In genomic region chr19:34229721-34230120, GRCh38 we compare ENCODE assay signal across 22 cellular contexts. TPM values are rescaled to one million over a fixed set of nuclear protein-coding genes. Genes with fewer than 3 reads are reported as not detected.
DNase-seq lines count a peak whose midpoint lies in the region; ATAC-seq, FAIRE-seq and TF ChIP-seq lines count a peak whose summit lies in the region.
"Had no signal": no experiment of that assay in that cellular context is flagged by ENCODE, and none has a peak within 500 bp of the region (broad histone marks: within the 10 kb centered on the region; RNA-seq: fewer than 3 reads in every experiment).

No MANE protein-coding gene starts in this region.

- no peak for TF ChIP-seq RAD21 in HepG2 (CRISPR knock-in tag; IDR thresholded peaks at IDR 0.05)

- H3K9me3 Mint-ChIP-seq in activated CD4-positive, alpha-beta T cell treated with anti-CD3 and anti-CD28 coated beads for 36 hours (ENCODE audit: low read depth), result no peaks in the 10 kb centered on the region
- H3K9me3 Mint-ChIP-seq in endothelial cell (ENCODE audit: unreplicated experiment), result no peaks in the 10 kb centered on the region
- H3K9me3 Mint-ChIP-seq in stimulated activated effector memory CD8-positive, alpha-beta T cell treated with anti-CD3 and anti-CD28 coated beads, Interleukin-12 subunit alpha, Interleukin-12 subunit beta, amount 100 ng/mL, for 72 hours, result no peaks in the 10 kb centered on the region
- H3K9me3 Mint-ChIP-seq: CD8-positive, alpha-beta memory T cell had no signal

- CTCF ChIA-PET in activated CD4-positive, alpha-beta T cell treated with anti-CD3 and anti-CD28 coated beads for 36 hours (lab: Charles Lee), result interaction anchor here (1.3 kb wide), 1 partner anchor 19 kb away, joined by 4 read pairs; no protein-coding TSS in a partner anchor
- CTCF ChIA-PET in HepG2 (lab: Yijun Ruan, JAX; ENCODE audit: low intra/inter-chr PET ratio, low total read pairs), result no interaction called here

- H3K27me3 ChIP-seq in HepG2 (ENCODE audit: control insufficient read depth in 1 of 2, insufficient read depth in 2 of 2, low read length in 2 of 2) (no peaks in the 10 kb centered on the region), right lobe of liver (no peaks in the 10 kb centered on the region)
- H3K27me3 ChIP-seq: BLaER1 had no signal

- no peak overlapping the region for H3K4me3 ChIP-seq in HepG2 (replicated peaks in 1 of 3; ENCODE audit: insufficient read depth in 1 of 3, low read depth in 2 of 3, low read length in 3 of 3)
- no peak overlapping the region for H3K4me3 ChIP-seq in right lobe of liver
- H3K4me3 ChIP-seq: BLaER1 had no signal

- in situ Hi-C loops in HepG2 (cut with HindIII; ENCODE audit: extremely low pct_ligation_motif_present, low pct_unique_long_range_greater_than_20kb), result no loop called here

- TF ChIP-seq EP300 in HepG2 (IDR thresholded peaks at IDR 0.05; ENCODE audit: low read depth in 2 of 2, low read length in 2 of 2) (no peak), HepG2 (CRISPR knock-in tag; IDR thresholded peaks at IDR 0.05; ENCODE audit: borderline replicate concordance) (no peak)

- intact Hi-C loops in activated CD4-positive, alpha-beta T cell treated with anti-CD3 and anti-CD28 coated beads for 36 hours (cut with DNase I, micrococcal nuclease), result loop anchor here (5.0 kb wide), 1 partner anchor 118 kb away; no protein-coding TSS in a partner anchor
- intact Hi-C loops in HepG2 (cut with micrococcal nuclease; ENCODE audit: unreplicated experiment) (no loop called here), right lobe of liver (cut with DNase I) (no loop called here)

- no peaks in the 10 kb centered on the region for H3K27me3 Mint-ChIP-seq in activated CD4-positive, alpha-beta T cell treated with anti-CD3 and anti-CD28 coated beads for 36 hours
- peaks cover 6% of the 10 kb centered on the region for H3K27me3 Mint-ChIP-seq in endothelial cell (ENCODE audit: unreplicated experiment)
- H3K27me3 Mint-ChIP-seq: CD8-positive, alpha-beta memory T cell had no signal

- H3K4me3 Mint-ChIP-seq in activated CD4-positive, alpha-beta T cell treated with anti-CD3 and anti-CD28 coated beads for 36 hours, result no peak overlapping the region
- H3K4me3 Mint-ChIP-seq in endothelial cell (ENCODE audit: unreplicated experiment), result peak overlapping the region; percentile 56
- no peak overlapping the region for H3K4me3 Mint-ChIP-seq in stimulated activated effector memory CD8-positive, alpha-beta T cell treated with anti-CD3 and anti-CD28 coated beads, Interleukin-12 subunit alpha, Interleukin-12 subunit beta, amount 100 ng/mL, for 72 hours
- H3K4me3 Mint-ChIP-seq: CD8-positive, alpha-beta memory T cell had no signal

- peak overlapping the region; percentile 31 for H3K27ac Mint-ChIP-seq in activated CD4-positive, alpha-beta T cell treated with anti-CD3 and anti-CD28 coated beads for 36 hours
- H3K27ac Mint-ChIP-seq in endothelial cell (ENCODE audit: unreplicated experiment), result no peak overlapping the region
- H3K27ac Mint-ChIP-seq in stimulated activated effector memory CD8-positive, alpha-beta T cell treated with anti-CD3 and anti-CD28 coated beads, Interleukin-12 subunit alpha, Interleukin-12 subunit beta, amount 100 ng/mL, for 72 hours, result peak overlapping the region; percentile 63

- FAIRE-seq in HepG2 (lab: Jason Lieb, UNC), result no peak
- FAIRE-seq: G401.6, GM18507 had no signal

- DNase-seq in activated CD4-positive, alpha-beta T cell treated with anti-CD3 and anti-CD28 coated beads for 36 hours, result peak; percentile 45
- no peak for DNase-seq in activated CD4-positive, alpha-beta T cell treated with anti-CD3 and anti-CD28 coated beads, Interleukin-2, amount 50 U/mL, for 1 hour
- DNase-seq in HepG2 (ENCODE audit: low spot score) (no peak), right lobe of liver (no peak), endothelial cell (ENCODE audit: low spot score) (no peak), NCI-H510A (lab: John Stamatoyannopoulos, UW) (no peak)
- no peak for DNase-seq in stimulated activated effector memory CD8-positive, alpha-beta T cell treated with anti-CD3 and anti-CD28 coated beads, Interleukin-12 subunit alpha, Interleukin-12 subunit beta, amount 100 ng/mL, for 72 hours (ENCODE audit: low spot score in 2 of 2)
- DNase-seq: CD8-positive, alpha-beta memory T cell; DND-41; GOT3; KBM-7; MV-4-11; NCI-H1417; NCI-H1930; NCI-H2171; NCI-H446; NK-92 treated with Interleukin-12 subunit alpha and Interleukin-12 subunit beta, amount 100 ng/mL, for 24 hours had no signal

- WGBS in HepG2 (ENCODE audit: low lambda C conversion rate), result 90% methylated on average over 4 of the region's 4 CpGs
- 73% methylated on average over 2 of the region's 4 CpGs for WGBS in right lobe of liver (ENCODE audit: insufficient coverage, low coverage, low lambda C conversion rate, missing lambda C conversion rate)

- peaks cover 45% of the 10 kb centered on the region for H3K36me3 Mint-ChIP-seq in activated CD4-positive, alpha-beta T cell treated with anti-CD3 and anti-CD28 coated beads for 36 hours (ENCODE audit: low read depth)
- peaks cover 32% of the 10 kb centered on the region for H3K36me3 Mint-ChIP-seq in endothelial cell (ENCODE audit: low read depth, unreplicated experiment)
- peaks cover 69% of the 10 kb centered on the region for H3K36me3 Mint-ChIP-seq in stimulated activated effector memory CD8-positive, alpha-beta T cell treated with anti-CD3 and anti-CD28 coated beads, Interleukin-12 subunit alpha, Interleukin-12 subunit beta, amount 100 ng/mL, for 72 hours

- H3K9me3 ChIP-seq in HepG2 (ENCODE audit: low read length) (no peaks in the 10 kb centered on the region), right lobe of liver (no peaks in the 10 kb centered on the region)
- H3K9me3 ChIP-seq: BLaER1 had no signal

- peak; percentile 34 for ATAC-seq in activated CD4-positive, alpha-beta T cell treated with anti-CD3 and anti-CD28 coated beads for 36 hours
- ATAC-seq in HepG2, result no peak
- ATAC-seq in right lobe of liver, result no peak
- peak; percentile 55 for ATAC-seq in stimulated activated effector memory CD8-positive, alpha-beta T cell treated with anti-CD3 and anti-CD28 coated beads, Interleukin-12 subunit alpha, Interleukin-12 subunit beta, amount 100 ng/mL, for 72 hours
- ATAC-seq in GM18870 (IDR thresholded peaks at IDR 0.05; ENCODE audit: unreplicated experiment), result no peak

- H3K9ac ChIP-seq in HepG2 (ENCODE audit: insufficient read depth, low read depth, low read length), result no peak overlapping the region
- H3K9ac ChIP-seq: BLaER1 had no signal

- peaks cover 21% of the 10 kb centered on the region for H3K4me1 ChIP-seq in HepG2 (ENCODE audit: insufficient read depth, low read length)
- H3K4me1 ChIP-seq in right lobe of liver, result no peaks in the 10 kb centered on the region

- H2AFZ ChIP-seq in HepG2 (ENCODE audit: low read length), result no peak overlapping the region

- H3K27ac ChIP-seq in HepG2 (ENCODE audit: extremely low read length, insufficient read depth, low read length), result no peak overlapping the region
- no peak overlapping the region for H3K27ac ChIP-seq in right lobe of liver
- H3K27ac ChIP-seq: 22Rv1, BLaER1 had no signal

- H3K36me3 ChIP-seq in HepG2 (replicated peaks in 1 of 2; ENCODE audit: control insufficient read depth in 1 of 2, insufficient read depth in 2 of 2, low read length in 2 of 2), result peaks cover 11 to 43% of the 10 kb centered on the region in 2 experiments
- H3K36me3 ChIP-seq in right lobe of liver, result peaks cover 3 to 39% (median 11%) of the 10 kb centered on the region in 4 donors

- peaks cover 55% of the 10 kb centered on the region for H3K4me1 Mint-ChIP-seq in activated CD4-positive, alpha-beta T cell treated with anti-CD3 and anti-CD28 coated beads for 36 hours
- no peaks in the 10 kb centered on the region for H3K4me1 Mint-ChIP-seq in endothelial cell (ENCODE audit: unreplicated experiment)
- peaks cover 60% of the 10 kb centered on the region for H3K4me1 Mint-ChIP-seq in stimulated activated effector memory CD8-positive, alpha-beta T cell treated with anti-CD3 and anti-CD28 coated beads, Interleukin-12 subunit alpha, Interleukin-12 subunit beta, amount 100 ng/mL, for 72 hours

- BruUV-seq in HepG2 (replicated peaks; lab: Mats Ljungman, UMichigan), result no TSS peak

- H3K4me2 ChIP-seq in HepG2 (ENCODE audit: low read depth, low read length), result no peak overlapping the region
- H3K4me2 ChIP-seq: BLaER1 had no signal

- no peak for TF ChIP-seq POLR2A in HepG2 (IDR thresholded peaks at IDR 0.05; ENCODE audit: insufficient read depth in 1 of 2, low read depth in 2 of 2, low read length in 2 of 2)
- TF ChIP-seq POLR2A in right lobe of liver (IDR thresholded peaks at IDR 0.05), result no peak

- TF ChIP-seq CTCF in HepG2 (CRISPR knock-in tag; IDR thresholded peaks at IDR 0.05), result no peak
- no peak for TF ChIP-seq CTCF in right lobe of liver (IDR thresholded peaks at IDR 0.05)
- no peak for TF ChIP-seq CTCF in endothelial cell (IDR thresholded peaks at IDR 0.05; ENCODE audit: unreplicated experiment)

- POLR2A ChIA-PET in activated CD4-positive, alpha-beta T cell treated with anti-CD3 and anti-CD28 coated beads for 36 hours (lab: Charles Lee), result no interaction called here
- POLR2A ChIA-PET in HepG2 (lab: Yijun Ruan, JAX), result no interaction called here

- H4K20me1 ChIP-seq in HepG2 (ENCODE audit: insufficient read depth, low read length), result no peaks in the 10 kb centered on the region

- H3K79me2 ChIP-seq in HepG2 (ENCODE audit: insufficient read depth, low read length), result no peaks in the 10 kb centered on the region

RNA-seq across cellular contexts. Expression of gene GARRE1, which starts 24.6 kb away (rescaled TPM):
- 10 to 100 TPM; 14.6 to 16.1 TPM for total RNA-seq in activated CD4-positive, alpha-beta T cell treated with anti-CD3 and anti-CD28 coated beads for 36 hours
- 8.0 and 8.2 TPM in 2 replicates for total RNA-seq in HepG2 (2016; rRNA removed; fragmentation: Illumina TruSeq; extraction: Trizol)
- 2.1 and 3.3 TPM in 2 replicates for total RNA-seq in HepG2 (2016; cell fraction: cytosol; rRNA removed; fragmentation: Illumina TruSeq; extraction: Trizol; ENCODE audit: low read depth)
- total RNA-seq in HepG2 (2016; cell fraction: insoluble cytoplasmic fraction; rRNA removed; fragmentation: Illumina TruSeq; extraction: Trizol), result 8.1 and 8.3 TPM in 2 replicates
- total RNA-seq in HepG2 (2016; cell fraction: membrane; rRNA removed; fragmentation: Illumina TruSeq; extraction: Trizol), result 3.8 and 4.8 TPM in 2 replicates
- total RNA-seq in HepG2 (2016; cell fraction: nucleus; rRNA removed; fragmentation: Illumina TruSeq; extraction: Trizol), result 6.5 and 7.9 TPM in 2 replicates
- polyA plus RNA-seq in HepG2 (2011; rRNA removed), result 11.7 and 11.8 TPM in 2 replicates
- polyA plus RNA-seq in HepG2 (2011; cell fraction: cytosol; rRNA removed), result 8.4 and 9.7 TPM in 2 replicates
- 15.3 and 16.2 TPM in 2 replicates for polyA plus RNA-seq in HepG2 (2011; cell fraction: nucleus; rRNA removed)
- polyA plus RNA-seq in HepG2 (2012), result 8.7 and 13.7 TPM in 2 replicates
- polyA plus RNA-seq in HepG2 (2016; cell fraction: cytosol; fragmentation: Illumina TruSeq; extraction: Trizol; ENCODE audit: low read depth), result 0.29 and 0.33 TPM in 2 replicates
- 4.5 and 5.5 TPM in 2 replicates for polyA plus RNA-seq in HepG2 (2016; cell fraction: insoluble cytoplasmic fraction; fragmentation: Illumina TruSeq; extraction: Trizol; ENCODE audit: low read depth)
- 0.94 and 1.1 TPM in 2 replicates for polyA plus RNA-seq in HepG2 (2016; cell fraction: membrane; fragmentation: Illumina TruSeq; extraction: Trizol; ENCODE audit: low read depth)
- polyA plus RNA-seq in HepG2 (2016; cell fraction: nucleus; fragmentation: Illumina TruSeq; extraction: Trizol; ENCODE audit: insufficient read depth, low read depth), result 11.6 and 15.6 TPM in 2 replicates
- polyA minus RNA-seq in HepG2 (2011; rRNA and poly(A)+ RNA removed; ENCODE audit: low replicate concordance), result 9.7 and 21.6 TPM in 2 replicates
- polyA minus RNA-seq in HepG2 (2011; cell fraction: cytosol; rRNA and poly(A)+ RNA removed), result 7.6 and 8.8 TPM in 2 replicates
- 13.0 and 16.4 TPM in 2 replicates for polyA minus RNA-seq in HepG2 (2011; cell fraction: nucleus; rRNA and poly(A)+ RNA removed)
- 10 to 100 TPM in 2 of 6 experiments, 1 to 10 TPM in 4; 8.1 to 19.4 (median 9.5) TPM for total RNA-seq in right lobe of liver
- total RNA-seq in endothelial cell (ENCODE audit: unreplicated experiment), result 49.0 TPM

RNA-seq across cellular contexts. Expression of gene LSM14A, which starts 57.4 kb away (rescaled TPM):
- 100 to 1,000 TPM in 1 of 2 experiments, 10 to 100 TPM in 1; 89.0 to 151 TPM for total RNA-seq in activated CD4-positive, alpha-beta T cell treated with anti-CD3 and anti-CD28 coated beads for 36 hours
- total RNA-seq in HepG2 (2016; rRNA removed; fragmentation: Illumina TruSeq; extraction: Trizol) (83.6 and 109 TPM in 2 replicates), right lobe of liver (10 to 100 TPM; 32.1 to 61.9 (median 50.4) TPM), endothelial cell (ENCODE audit: unreplicated experiment) (137 TPM)
- 79.6 and 86.8 TPM in 2 replicates for total RNA-seq in HepG2 (2016; cell fraction: cytosol; rRNA removed; fragmentation: Illumina TruSeq; extraction: Trizol; ENCODE audit: low read depth)
- 89.2 and 94.7 TPM in 2 replicates for total RNA-seq in HepG2 (2016; cell fraction: insoluble cytoplasmic fraction; rRNA removed; fragmentation: Illumina TruSeq; extraction: Trizol)
- total RNA-seq in HepG2 (2016; cell fraction: membrane; rRNA removed; fragmentation: Illumina TruSeq; extraction: Trizol), result 169 and 188 TPM in 2 replicates
- 40.2 and 49.9 TPM in 2 replicates for total RNA-seq in HepG2 (2016; cell fraction: nucleus; rRNA removed; fragmentation: Illumina TruSeq; extraction: Trizol)
- 62.4 and 77.0 TPM in 2 replicates for polyA plus RNA-seq in HepG2 (2011; rRNA removed)
- polyA plus RNA-seq in HepG2 (2011; cell fraction: cytosol; rRNA removed), result 52.2 and 64.2 TPM in 2 replicates
- 37.8 and 45.4 TPM in 2 replicates for polyA plus RNA-seq in HepG2 (2011; cell fraction: nucleus; rRNA removed)
- 77.5 and 77.9 TPM in 2 replicates for polyA plus RNA-seq in HepG2 (2012)
- polyA plus RNA-seq in HepG2 (2016; cell fraction: cytosol; fragmentation: Illumina TruSeq; extraction: Trizol; ENCODE audit: low read depth), result 124 and 135 TPM in 2 replicates
- 149 and 181 TPM in 2 replicates for polyA plus RNA-seq in HepG2 (2016; cell fraction: insoluble cytoplasmic fraction; fragmentation: Illumina TruSeq; extraction: Trizol; ENCODE audit: low read depth)
- 172 and 199 TPM in 2 replicates for polyA plus RNA-seq in HepG2 (2016; cell fraction: membrane; fragmentation: Illumina TruSeq; extraction: Trizol; ENCODE audit: low read depth)
- polyA plus RNA-seq in HepG2 (2016; cell fraction: nucleus; fragmentation: Illumina TruSeq; extraction: Trizol; ENCODE audit: insufficient read depth, low read depth), result 67.0 and 73.1 TPM in 2 replicates
- 166 and 255 TPM in 2 replicates for polyA minus RNA-seq in HepG2 (2011; rRNA and poly(A)+ RNA removed; ENCODE audit: low replicate concordance)
- polyA minus RNA-seq in HepG2 (2011; cell fraction: cytosol; rRNA and poly(A)+ RNA removed), result 61.4 and 69.0 TPM in 2 replicates
- 87.8 and 114 TPM in 2 replicates for polyA minus RNA-seq in HepG2 (2011; cell fraction: nucleus; rRNA and poly(A)+ RNA removed)

Comparison
In these comparisons a context has a peak if more than half of its experiments do, and no peak if none do; other contexts are left out.
1. ATAC-seq: peak in activated CD4-positive, alpha-beta T cell treated with anti-CD3 and anti-CD28 coated beads for 36 hours (single experiment) and stimulated activated effector memory CD8-positive, alpha-beta T cell treated with anti-CD3 and anti-CD28 coated beads, Interleukin-12 subunit alpha, Interleukin-12 subunit beta, amount 100 ng/mL, for 72 hours (single experiment); none in HepG2 (single experiment), right lobe of liver (0 of 4) and GM18870 (single experiment).
2. intact Hi-C loops: an anchor here in activated CD4-positive, alpha-beta T cell treated with anti-CD3 and anti-CD28 coated beads for 36 hours (5.0 kb wide); none called in HepG2 and right lobe of liver.